ENCODE assay signal across 8 cellular contexts in the genomic region with DNA sequence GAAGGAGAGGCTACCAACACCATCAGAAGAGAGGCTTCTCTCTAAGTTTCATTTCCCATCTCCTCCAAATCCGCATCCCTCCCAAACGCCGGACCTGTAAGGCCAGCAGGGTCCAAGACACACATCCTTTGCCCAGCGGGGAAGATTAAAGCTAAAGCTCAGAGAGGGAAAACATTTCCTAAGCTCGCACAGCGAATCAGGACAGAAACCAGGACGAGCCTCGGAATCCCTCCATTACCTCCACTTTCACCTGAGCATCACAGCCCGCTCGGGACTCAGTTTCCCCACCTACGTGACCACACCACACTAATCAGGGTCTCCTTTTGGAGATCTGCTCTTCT. TPM values are rescaled to one million over a fixed set of nuclear protein-coding genes. Genes with fewer than 3 reads are reported as not detected.
DNase-seq lines count a peak whose midpoint lies in the region; ATAC-seq, FAIRE-seq and TF ChIP-seq lines count a peak whose summit lies in the region.

No MANE protein-coding gene starts in this region.

- no peak overlapping the region for H2BK120ac ChIP-seq in mesenchymal stem cell (ENCODE audit: low read depth, low read length)

- H3K4me3 ChIP-seq in HCT116 (replicated peaks in 1 of 2; ENCODE audit: low read depth in 1 of 2, low read length in 2 of 2) (peak overlapping the region; percentile 57 to 97), K562 (peak overlapping the region; percentile 88), mesenchymal stem cell (ENCODE audit: insufficient read depth in 1 of 2, low read depth in 1 of 2, low read length in 2 of 2) (peak overlapping the region; percentile 54 to 99)

- H3K27ac ChIP-seq in 22Rv1 (0 out of 2 replicates have a peak overlapping the region, but pooled peaks have one; percentile 80), HCT116 (ENCODE audit: low read depth, low read length) (no peak overlapping the region), K562 (ENCODE audit: extremely low read depth, low read depth, low read length) (peak overlapping the region; percentile 71), mesenchymal stem cell (ENCODE audit: low read length, poor library complexity, severe bottlenecking) (no peak overlapping the region)

- no peak overlapping the region for H3K14ac ChIP-seq in mesenchymal stem cell (ENCODE audit: low read length in 2 of 2)

- H3K9me1 ChIP-seq in K562 (ENCODE audit: control insufficient read depth, insufficient read depth, low read length), result no peaks in the 10 kb centered on the region

- no peak overlapping the region for H4K91ac ChIP-seq in mesenchymal stem cell (ENCODE audit: low read length)

- no peak overlapping the region for H2BK5ac ChIP-seq in mesenchymal stem cell (ENCODE audit: low read depth, low read length, poor library complexity, severe bottlenecking)

- in situ Hi-C loops in K562 (cut with MboI), result no loop called here
- in situ Hi-C loops in GM13976 (cut with MboI; ENCODE audit: low sequenced_read_pairs, unreplicated experiment), result no loop called here

- H3K27me3 ChIP-seq in HCT116 (ENCODE audit: insufficient read depth, low read length) (no peaks in the 10 kb centered on the region), K562 (ENCODE audit: control insufficient read depth in 2 of 2, insufficient read depth in 2 of 2, low read length in 2 of 2) (no peaks in the 10 kb centered on the region), mesenchymal stem cell (ENCODE audit: control insufficient read depth in 1 of 2, insufficient read depth in 1 of 2, low read length in 2 of 2) (peaks cover 0 to 15% of the 10 kb centered on the region in 2 experiments)

- H3K4ac ChIP-seq in mesenchymal stem cell (ENCODE audit: low read depth in 1 of 2, low read length in 2 of 2), result no peak overlapping the region

- H2BK12ac ChIP-seq in mesenchymal stem cell (ENCODE audit: low read length in 2 of 2), result no peak overlapping the region

- H3K9ac ChIP-seq in HCT116 (ENCODE audit: low read length) (peak overlapping the region; percentile 99), K562 (ENCODE audit: insufficient read depth in 1 of 2, low read depth in 2 of 2, low read length in 2 of 2) (peak overlapping the region; percentile 77 to 91; a peak in 3 of 4 replicates), mesenchymal stem cell (ENCODE audit: low read length) (peak overlapping the region; percentile 99)

- H3K9me3 ChIP-seq in HCT116 (ENCODE audit: control insufficient read depth in 1 of 2, insufficient read depth in 1 of 2, low read depth in 1 of 2, low read length in 2 of 2) (no peaks in the 10 kb centered on the region), K562 (replicated peaks; ENCODE audit: control insufficient read depth, insufficient read depth, low read depth, low read length) (no peaks in the 10 kb centered on the region), mesenchymal stem cell (ENCODE audit: control insufficient read depth, low read length) (no peaks in the 10 kb centered on the region)

- no peak for TF ChIP-seq EP300 in K562 (IDR thresholded peaks at IDR 0.05; ENCODE audit: low read length)

- H2AFZ ChIP-seq in HCT116 (ENCODE audit: low read depth, low read length, poor library complexity, severe bottlenecking) (peak overlapping the region; percentile 66), K562 (ENCODE audit: low read depth, low read length) (peak overlapping the region; percentile 98), mesenchymal stem cell (ENCODE audit: low read depth, low read length) (peak overlapping the region; percentile 30)

- BruUV-seq in HCT116 (replicated peaks; lab: Mats Ljungman, UMichigan) (no TSS peak), K562 (replicated peaks; lab: Mats Ljungman, UMichigan) (no TSS peak)

- TF ChIP-seq POLR2A in HCT116 (IDR thresholded peaks at IDR 0.05; ENCODE audit: borderline replicate concordance, extremely low read depth, insufficient read depth, insufficient read length) (no peak), K562 (conservative IDR thresholded peaks at IDR 0.05) (no peak)

- H2BK15ac ChIP-seq in mesenchymal stem cell (ENCODE audit: low read depth, poor library complexity, severe bottlenecking), result no peak overlapping the region

- POLR2A ChIA-PET in HCT116 (lab: Charles Lee) (interaction anchor here (0.6 to 5.4 kb wide), 25 partner anchors 9 to 225 kb away, joined by 3 to 72 read pairs (median 4); a partner anchor contains a TSS), K562 (lab: Yijun Ruan, JAX) (interaction anchor here (0.6 to 4.1 kb wide), 9 partner anchors 11 to 1761 kb away, joined by 3 to 51 read pairs (median 4); a partner anchor contains a TSS)

- H3K4me2 ChIP-seq in HCT116 (ENCODE audit: low read length) (peak overlapping the region; percentile 100), K562 (ENCODE audit: insufficient read depth, low read length) (peak overlapping the region; percentile 99), mesenchymal stem cell (ENCODE audit: low read length, poor library complexity, severe bottlenecking) (peak overlapping the region; percentile 100)

- H3K18ac ChIP-seq in mesenchymal stem cell (ENCODE audit: low read depth in 1 of 2, low read length in 2 of 2), result peak overlapping the region in 1 of 2 experiments; percentile 60

- FAIRE-seq in K562 (lab: Jason Lieb, UNC), result no peak

- no peaks in the 10 kb centered on the region; the same call in 1 of the 2 replicates for H4K20me1 ChIP-seq in HCT116 (ENCODE audit: insufficient read depth)
- H4K20me1 ChIP-seq in K562 (replicated peaks; ENCODE audit: control insufficient read depth, insufficient read depth, low read length), result no peaks in the 10 kb centered on the region

- ATAC-seq in HCT116, result no peak
- ATAC-seq in K562, result no peak
- no peak for ATAC-seq in GM19023 (IDR thresholded peaks at IDR 0.05; ENCODE audit: unreplicated experiment)
- no peak for ATAC-seq in HG02623 (IDR thresholded peaks at IDR 0.05; ENCODE audit: unreplicated experiment)

- TF ChIP-seq CTCF in 22Rv1 (IDR thresholded peaks at IDR 0.05), result 0 out of 2 replicates have a peak, but pooled peaks have one; percentile 13
- no peak; a peak in 1 of 6 replicates for TF ChIP-seq CTCF in HCT116 (IDR thresholded peaks at IDR 0.05 in 2 of 3, conservative IDR thresholded peaks at IDR 0.05 in 1 of 3; ENCODE audit: borderline replicate concordance in 1 of 3, insufficient read depth in 1 of 3, low read depth in 2 of 3, low read length in 2 of 3)
- TF ChIP-seq CTCF in K562 (IDR thresholded peaks at IDR 0.05 in 2 of 3, conservative IDR thresholded peaks at IDR 0.05 in 1 of 3; ENCODE audit: insufficient read depth in 2 of 3, low read depth in 1 of 3, low read length in 3 of 3), result peak in 1 of 3 experiments; percentile 25; a peak in 1 of 6 replicates
- no peak for TF ChIP-seq CTCF in GM13976 (IDR thresholded peaks at IDR 0.05; ENCODE audit: borderline replicate concordance, control extremely low read depth, extremely low read depth, insufficient read depth, missing control alignments)

- CTCF ChIA-PET in HCT116 (lab: Charles Lee) (interaction anchor here (0.7 to 4.7 kb wide), 11 partner anchors 8 to 65 kb away, joined by 3 to 56 read pairs (median 4); no protein-coding TSS in a partner anchor), K562 (lab: Yijun Ruan, JAX; ENCODE audit: low intra/inter-chr PET ratio) (interaction anchor here (0.6 to 2.8 kb wide), 2 partner anchors 28 to 695 kb away, joined by 4 to 11 read pairs; no protein-coding TSS in a partner anchor)

- H2AK5ac ChIP-seq in mesenchymal stem cell (ENCODE audit: low read length, severe bottlenecking), result no peak overlapping the region

- WGBS in K562 (ENCODE audit: insufficient coverage, low coverage, missing lambda C conversion rate), result 0% methylated on average over 11 of the region's 11 CpGs
- WGBS in mesenchymal stem cell, result 3% methylated on average over 11 of the region's 11 CpGs

- intact Hi-C loops in HCT116 (cut with micrococcal nuclease) (no loop called here), K562 (cut with micrococcal nuclease) (no loop called here)

- RAD21 ChIA-PET in HCT116 (lab: Charles Lee; ENCODE audit: low non-redundant PET in 1 of 2, low total read pairs in 2 of 2, uncharacterized antibody in 2 of 2, unreplicated experiment in 2 of 2), result interaction anchor here (1.2 to 2.0 kb wide), 3 partner anchors 12 to 27 kb away, joined by 4 to 5 read pairs (median 5); no protein-coding TSS in a partner anchor

- H4K8ac ChIP-seq in mesenchymal stem cell (ENCODE audit: low read length), result peak overlapping the region; percentile 81

- no peaks in the 10 kb centered on the region for H3K79me1 ChIP-seq in mesenchymal stem cell (replicated peaks; ENCODE audit: low read length, poor library complexity, severe bottlenecking)

- H3K4me1 ChIP-seq in HCT116 (ENCODE audit: control insufficient read depth in 1 of 2, insufficient read depth in 2 of 2, low read length in 2 of 2) (peaks cover 4 to 43% of the 10 kb centered on the region in 2 experiments), K562 (replicated peaks in 1 of 2; ENCODE audit: control insufficient read depth in 2 of 2, insufficient read depth in 2 of 2, low read length in 2 of 2) (peaks cover 16 to 43% of the 10 kb centered on the region in 2 experiments; a peak in 4 of 5 replicates), mesenchymal stem cell (ENCODE audit: control insufficient read depth, insufficient read depth, low read depth, low read length) (peaks cover 28% of the 10 kb centered on the region)

- no peaks in the 10 kb centered on the region; a peak in 1 of 4 replicates for H3K36me3 ChIP-seq in HCT116 (ENCODE audit: control insufficient read depth in 1 of 2, insufficient read depth in 2 of 2, low read length in 2 of 2)
- no peaks in the 10 kb centered on the region for H3K36me3 ChIP-seq in K562 (ENCODE audit: control insufficient read depth, insufficient read depth, low read length)
- peaks cover 0 to 3% of the 10 kb centered on the region in 2 experiments for H3K36me3 ChIP-seq in mesenchymal stem cell (ENCODE audit: control insufficient read depth in 1 of 2, insufficient read depth in 2 of 2, low read depth in 1 of 2, low read length in 2 of 2)

- H3K79me2 ChIP-seq in HCT116 (ENCODE audit: insufficient read depth, low read length) (peaks cover 23% of the 10 kb centered on the region; the same call in 1 of the 2 replicates), K562 (ENCODE audit: control insufficient read depth, insufficient read depth, low read length) (no peaks in the 10 kb centered on the region)

- DNase-seq in HCT116 (ENCODE audit: low read depth, low spot score) (no peak), K562 (ENCODE audit: extremely low read depth in 1 of 4, low spot score in 3 of 4) (peak in 2 of 4 experiments; percentile 21 to 40), mesenchymal stem cell (peak; percentile 60), GM13976 (ENCODE audit: low spot score) (no peak), NCI-H526 (lab: John Stamatoyannopoulos, UW) (no peak)

- H3K23ac ChIP-seq in mesenchymal stem cell (ENCODE audit: low read length in 2 of 2), result no peak overlapping the region

- TF ChIP-seq RAD21 in HCT116 (IDR thresholded peaks at IDR 0.05; ENCODE audit: low read depth), result no peak
- TF ChIP-seq RAD21 in K562 (CRISPR knock-in tag; conservative IDR thresholded peaks at IDR 0.05 in 1 of 2, IDR thresholded peaks at IDR 0.05 in 1 of 2), result no peak

- no peaks in the 10 kb centered on the region for H3K9me2 ChIP-seq in HCT116 (ENCODE audit: insufficient read depth)

RNA-seq across cellular contexts. Expression of a gene that starts 0.7 kb away (rescaled TPM):
- total RNA-seq in HCT116 (2021; ENCODE audit: unreplicated experiment) (12.6 TPM), K562 (2014; rRNA removed) (1.2 and 1.6 TPM in 2 replicates), K562 (2014; rRNA removed; fragmentation: Illumina TruSeq; extraction: Trizol) (0.73 TPM in 2 replicates), K562 (2015; rRNA removed; fragmentation: Illumina TruSeq; extraction: Trizol) (0.18 and 0.26 TPM in 2 replicates), K562 (2021) (2.4 and 2.7 TPM in 2 replicates)
- polyA plus RNA-seq in HCT116 (2012), result 84.7 and 216 TPM in 2 replicates
- total RNA-seq in K562 (2011; cell fraction: chromatin; rRNA removed; ENCODE audit: low replicate concordance), result 2.1 and 8.8 TPM in 2 replicates
- total RNA-seq in K562 (2011; cell fraction: nucleolus; rRNA removed), result 4.2 and 6.7 TPM in 2 replicates
- total RNA-seq in K562 (2011; cell fraction: nucleoplasm; rRNA removed), result 3.9 and 4.5 TPM in 2 replicates
- polyA plus RNA-seq in K562 (2011; rRNA removed) (0.25 and 0.27 TPM in 2 replicates), K562 (2014; fragmentation: Illumina TruSeq; extraction: Trizol) (1.2 and 1.4 TPM in 2 replicates), K562 (2014; fragmentation: Nextera tagmentation; extraction: Ambion mirVana) (under 1 TPM; 0.11 to 0.30 TPM), K562 (2014; rRNA removed) (0.93 and 2.9 TPM in 2 replicates)
- 0.32 and 0.52 TPM in 2 replicates for polyA plus RNA-seq in K562 (2011; cell fraction: cytosol; rRNA removed)
- polyA plus RNA-seq in K562 (2011; cell fraction: nucleus; rRNA removed), result 1.8 and 3.8 TPM in 2 replicates
- polyA plus RNA-seq in K562 (2012), result 0.76 and 1.3 TPM in 2 replicates
- polyA minus RNA-seq in K562 (2011; rRNA and poly(A)+ RNA removed), result 0.54 and 0.77 TPM in 2 replicates
- polyA minus RNA-seq in K562 (2011; cell fraction: cytosol; rRNA and poly(A)+ RNA removed), result 0.55 and 0.76 TPM in 2 replicates
- polyA minus RNA-seq in K562 (2011; cell fraction: nucleus; rRNA and poly(A)+ RNA removed), result 2.8 and 3.6 TPM in 2 replicates
- 167 TPM for polyA plus RNA-seq in mesenchymal stem cell (2013, experiment 1 of 2)
- polyA plus RNA-seq in mesenchymal stem cell (2013, experiment 2 of 2), result 130 TPM

RNA-seq across cellular contexts. Expression of a gene that starts 29.8 kb away (rescaled TPM):
- total RNA-seq in HCT116 (2021; ENCODE audit: unreplicated experiment) (21.7 TPM), K562 (2014; rRNA removed) (9.3 and 20.1 TPM in 2 replicates), K562 (2014; rRNA removed; fragmentation: Illumina TruSeq; extraction: Trizol) (6.9 and 7.2 TPM in 2 replicates), K562 (2015; rRNA removed; fragmentation: Illumina TruSeq; extraction: Trizol) (7.2 and 8.3 TPM in 2 replicates), K562 (2021) (21.4 and 24.3 TPM in 2 replicates)
- 30.2 and 32.4 TPM in 2 replicates for polyA plus RNA-seq in HCT116 (2012)
- total RNA-seq in K562 (2011; cell fraction: chromatin; rRNA removed; ENCODE audit: low replicate concordance), result 9.6 and 30.7 TPM in 2 replicates
- 33.3 and 36.9 TPM in 2 replicates for total RNA-seq in K562 (2011; cell fraction: nucleolus; rRNA removed)
- total RNA-seq in K562 (2011; cell fraction: nucleoplasm; rRNA removed), result 17.6 and 21.3 TPM in 2 replicates
- polyA plus RNA-seq in K562 (2011; rRNA removed) (14.1 and 23.1 TPM in 2 replicates), K562 (2014; fragmentation: Illumina TruSeq; extraction: Trizol) (18.6 and 23.7 TPM in 2 replicates), K562 (2014; fragmentation: Nextera tagmentation; extraction: Ambion mirVana) (under 1 TPM; 0.53 to 0.69 TPM), K562 (2014; rRNA removed) (12.3 and 18.7 TPM in 2 replicates)
- polyA plus RNA-seq in K562 (2011; cell fraction: cytosol; rRNA removed), result 28.2 and 40.0 TPM in 2 replicates
- 19.8 and 28.9 TPM in 2 replicates for polyA plus RNA-seq in K562 (2011; cell fraction: nucleus; rRNA removed)
- 30.4 and 54.3 TPM in 2 replicates for polyA plus RNA-seq in K562 (2012)
- 7.4 and 8.3 TPM in 2 replicates for polyA minus RNA-seq in K562 (2011; rRNA and poly(A)+ RNA removed)
- polyA minus RNA-seq in K562 (2011; cell fraction: cytosol; rRNA and poly(A)+ RNA removed), result 20.7 and 22.8 TPM in 2 replicates
- polyA minus RNA-seq in K562 (2011; cell fraction: nucleus; rRNA and poly(A)+ RNA removed), result 9.0 and 16.4 TPM in 2 replicates
- 30.0 TPM for polyA plus RNA-seq in mesenchymal stem cell (2013, experiment 1 of 2)
- polyA plus RNA-seq in mesenchymal stem cell (2013, experiment 2 of 2), result 31.0 TPM

RNA-seq across cellular contexts. Expression of a gene that starts 31.2 kb away (rescaled TPM):
- total RNA-seq in HCT116 (2021; ENCODE audit: unreplicated experiment) (5.2 TPM), K562 (2014; rRNA removed) (6.2 and 8.7 TPM in 2 replicates), K562 (2014; rRNA removed; fragmentation: Illumina TruSeq; extraction: Trizol) (5.4 and 6.1 TPM in 2 replicates), K562 (2015; rRNA removed; fragmentation: Illumina TruSeq; extraction: Trizol) (6.0 and 6.5 TPM in 2 replicates), K562 (2021) (6.4 and 7.6 TPM in 2 replicates)
- 2.2 and 2.6 TPM in 2 replicates for polyA plus RNA-seq in HCT116 (2012)
- 2.8 and 3.4 TPM in 2 replicates for total RNA-seq in K562 (2011; cell fraction: chromatin; rRNA removed; ENCODE audit: low replicate concordance)
- total RNA-seq in K562 (2011; cell fraction: nucleolus; rRNA removed), result 3.5 and 5.0 TPM in 2 replicates
- 2.3 and 3.4 TPM in 2 replicates for total RNA-seq in K562 (2011; cell fraction: nucleoplasm; rRNA removed)
- polyA plus RNA-seq in K562 (2011; rRNA removed) (4.5 and 7.8 TPM in 2 replicates), K562 (2014; fragmentation: Illumina TruSeq; extraction: Trizol) (8.5 and 10.4 TPM in 2 replicates), K562 (2014; fragmentation: Nextera tagmentation; extraction: Ambion mirVana) (10 to 100 TPM; 13.0 to 15.6 TPM), K562 (2014; rRNA removed) (14.0 and 15.7 TPM in 2 replicates)
- 7.5 and 9.8 TPM in 2 replicates for polyA plus RNA-seq in K562 (2011; cell fraction: cytosol; rRNA removed)
- polyA plus RNA-seq in K562 (2011; cell fraction: nucleus; rRNA removed), result 7.9 and 8.8 TPM in 2 replicates
- 9.6 and 13.5 TPM in 2 replicates for polyA plus RNA-seq in K562 (2012)
- polyA minus RNA-seq in K562 (2011; rRNA and poly(A)+ RNA removed), result 1.2 and 1.8 TPM in 2 replicates
- polyA minus RNA-seq in K562 (2011; cell fraction: cytosol; rRNA and poly(A)+ RNA removed), result 1.1 and 1.3 TPM in 2 replicates
- 1.5 and 1.8 TPM in 2 replicates for polyA minus RNA-seq in K562 (2011; cell fraction: nucleus; rRNA and poly(A)+ RNA removed)
- polyA plus RNA-seq in mesenchymal stem cell (2013, experiment 1 of 2), result 2.3 TPM
- polyA plus RNA-seq in mesenchymal stem cell (2013, experiment 2 of 2), result 2.1 TPM

RNA-seq across cellular contexts. Expression of a gene that starts 40.2 kb away (rescaled TPM):
- total RNA-seq in HCT116 (2021; ENCODE audit: unreplicated experiment) (152 TPM), K562 (2014; rRNA removed) (207 and 522 TPM in 2 replicates), K562 (2014; rRNA removed; fragmentation: Illumina TruSeq; extraction: Trizol) (98.6 and 104 TPM in 2 replicates), K562 (2015; rRNA removed; fragmentation: Illumina TruSeq; extraction: Trizol) (112 and 114 TPM in 2 replicates), K562 (2021) (248 and 261 TPM in 2 replicates)
- polyA plus RNA-seq in HCT116 (2012), result 85.6 and 99.7 TPM in 2 replicates
- 123 and 279 TPM in 2 replicates for total RNA-seq in K562 (2011; cell fraction: chromatin; rRNA removed; ENCODE audit: low replicate concordance)
- 127 and 148 TPM in 2 replicates for total RNA-seq in K562 (2011; cell fraction: nucleolus; rRNA removed)
- total RNA-seq in K562 (2011; cell fraction: nucleoplasm; rRNA removed), result 106 and 127 TPM in 2 replicates
- polyA plus RNA-seq in K562 (2011; rRNA removed) (92.0 and 102 TPM in 2 replicates), K562 (2014; fragmentation: Illumina TruSeq; extraction: Trizol) (169 and 182 TPM in 2 replicates), K562 (2014; fragmentation: Nextera tagmentation; extraction: Ambion mirVana) (10 to 100 TPM; 16.7 to 22.6 TPM), K562 (2014; rRNA removed) (148 and 251 TPM in 2 replicates)
- 80.7 and 337 TPM in 2 replicates for polyA plus RNA-seq in K562 (2011; cell fraction: cytosol; rRNA removed)
- 119 and 149 TPM in 2 replicates for polyA plus RNA-seq in K562 (2011; cell fraction: nucleus; rRNA removed)
- 109 and 183 TPM in 2 replicates for polyA plus RNA-seq in K562 (2012)
- 55.1 and 66.5 TPM in 2 replicates for polyA minus RNA-seq in K562 (2011; rRNA and poly(A)+ RNA removed)
- 131 and 134 TPM in 2 replicates for polyA minus RNA-seq in K562 (2011; cell fraction: cytosol; rRNA and poly(A)+ RNA removed)
- 72.3 and 93.4 TPM in 2 replicates for polyA minus RNA-seq in K562 (2011; cell fraction: nucleus; rRNA and poly(A)+ RNA removed)
- 106 TPM for polyA plus RNA-seq in mesenchymal stem cell (2013, experiment 1 of 2)
- polyA plus RNA-seq in mesenchymal stem cell (2013, experiment 2 of 2), result 104 TPM

RNA-seq across cellular contexts. Expression of a gene that starts 43.4 kb away (rescaled TPM):
- total RNA-seq in HCT116 (2021; ENCODE audit: unreplicated experiment), result 103 TPM
- 96.9 and 130 TPM in 2 replicates for polyA plus RNA-seq in HCT116 (2012)
- 39.0 and 101 TPM in 2 replicates for total RNA-seq in K562 (2011; cell fraction: chromatin; rRNA removed; ENCODE audit: low replicate concordance)
- total RNA-seq in K562 (2011; cell fraction: nucleolus; rRNA removed), result 64.0 and 74.7 TPM in 2 replicates
- 56.7 and 74.6 TPM in 2 replicates for total RNA-seq in K562 (2011; cell fraction: nucleoplasm; rRNA removed)
- total RNA-seq in K562 (2014; rRNA removed), result 87.1 and 89.4 TPM in 2 replicates
- 31.1 and 37.7 TPM in 2 replicates for total RNA-seq in K562 (2014; rRNA removed; fragmentation: Illumina TruSeq; extraction: Trizol)
- total RNA-seq in K562 (2015; rRNA removed; fragmentation: Illumina TruSeq; extraction: Trizol), result 49.9 and 57.3 TPM in 2 replicates
- 75.1 and 75.5 TPM in 2 replicates for total RNA-seq in K562 (2021)
- 60.0 and 67.5 TPM in 2 replicates for polyA plus RNA-seq in K562 (2011; rRNA removed)
- polyA plus RNA-seq in K562 (2011; cell fraction: cytosol; rRNA removed), result 85.4 and 165 TPM in 2 replicates
- 90.3 and 164 TPM in 2 replicates for polyA plus RNA-seq in K562 (2011; cell fraction: nucleus; rRNA removed)
- 61.5 and 139 TPM in 2 replicates for polyA plus RNA-seq in K562 (2012)
- polyA plus RNA-seq in K562 (2014; fragmentation: Illumina TruSeq; extraction: Trizol), result 70.3 and 86.8 TPM in 2 replicates
- 10 to 100 TPM in 1 of 2 experiments, 1 to 10 TPM in 1; 9.3 to 17.0 TPM for polyA plus RNA-seq in K562 (2014; fragmentation: Nextera tagmentation; extraction: Ambion mirVana)
- 92.6 and 95.8 TPM in 2 replicates for polyA plus RNA-seq in K562 (2014; rRNA removed)
- 19.6 and 33.4 TPM in 2 replicates for polyA minus RNA-seq in K562 (2011; rRNA and poly(A)+ RNA removed)
- polyA minus RNA-seq in K562 (2011; cell fraction: cytosol; rRNA and poly(A)+ RNA removed), result 57.8 and 74.6 TPM in 2 replicates
- polyA minus RNA-seq in K562 (2011; cell fraction: nucleus; rRNA and poly(A)+ RNA removed), result 37.8 and 41.3 TPM in 2 replicates
- 96.4 TPM for polyA plus RNA-seq in mesenchymal stem cell (2013, experiment 1 of 2)
- 96.1 TPM for polyA plus RNA-seq in mesenchymal stem cell (2013, experiment 2 of 2)

Comparison
In these comparisons a context has a peak if more than half of its experiments do, and no peak if none do; other contexts are left out.
1. H3K27ac ChIP-seq: peak in 22Rv1 (single experiment) and K562 (single experiment); none in HCT116 (single experiment) and mesenchymal stem cell (single experiment).
2. H2AFZ ChIP-seq: peak in every context shown above with its lines; median percentile 98 in K562; 66 in HCT116; 30 in mesenchymal stem cell.
3. Peak in every context shown above with its lines, with median percentiles within 50 percentile points of each other: H3K4me2 ChIP-seq, H3K4me3 ChIP-seq and H3K9ac ChIP-seq.